Comparison of ENCODE assay signal across 3 cellular contexts in genomic region chr20:58374027-58374850, GRCh38.
TF ChIP-seq lines count a peak whose summit lies in the region.

No MANE protein-coding gene starts in this region.

TF ChIP-seq in SK-N-SH treated with all-trans-retinoic acid at 6 μM for 48 hours, 23 proteins besides CTCF, POLR2A, EP300 and RAD21:
- TF ChIP-seq CREB5 (CRISPR knock-in tag; IDR thresholded peaks at IDR 0.05; ENCODE audit: low read depth) (no peak), ZC3H10 (CRISPR knock-in tag; IDR thresholded peaks at IDR 0.05) (no peak)

TF ChIP-seq in SK-N-SH, 30 proteins besides CTCF, POLR2A, EP300 and RAD21 (continued from another document):
- no peak for TF ChIP-seq FOXJ3 (CRISPR knock-in tag; IDR thresholded peaks at IDR 0.05)
- TF ChIP-seq TEAD4 (IDR thresholded peaks at IDR 0.05; ENCODE audit: borderline replicate concordance, insufficient read depth), result no peak
- TF ChIP-seq MEF2A (IDR thresholded peaks at IDR 0.05; ENCODE audit: borderline replicate concordance, low read depth), result no peak
- TF ChIP-seq USF1 (IDR thresholded peaks at IDR 0.05; ENCODE audit: borderline replicate concordance, low read depth), result no peak
- TF ChIP-seq NRF1 (IDR thresholded peaks at IDR 0.05; ENCODE audit: low read depth, low read length), result no peak
- TF ChIP-seq POLR2AphosphoS5 (IDR thresholded peaks at IDR 0.05; ENCODE audit: low read depth, low read length), result no peak

TF ChIP-seq in HepG2, 621 proteins besides CTCF, POLR2A, EP300 and RAD21 (continued from another document and continues in another):
- TF ChIP-seq GLI4 (CRISPR knock-in tag; IDR thresholded peaks at IDR 0.05; ENCODE audit: borderline replicate concordance) (0 out of 2 replicates have a peak, but pooled peaks have one; percentile 72), THAP11 (CRISPR knock-in tag; IDR thresholded peaks at IDR 0.05) (peak; percentile 52; the same call in 1 of the 2 replicates), FOXK2 (IDR thresholded peaks at IDR 0.05) (peak; percentile 52), ZMAT5 (CRISPR knock-in tag; IDR thresholded peaks at IDR 0.05; ENCODE audit: borderline replicate concordance, low read depth) (no peak), SMAD3 (CRISPR knock-in tag; IDR thresholded peaks at IDR 0.05) (0 out of 2 replicates have a peak, but pooled peaks have one; percentile 56), KLF12 (CRISPR knock-in tag; IDR thresholded peaks at IDR 0.05; ENCODE audit: borderline replicate concordance) (no peak), PRDM15 (CRISPR knock-in tag; IDR thresholded peaks at IDR 0.05) (no peak; the same call in 1 of the 2 replicates), ZBED4 (CRISPR knock-in tag; IDR thresholded peaks at IDR 0.05; ENCODE audit: borderline replicate concordance) (0 out of 2 replicates have a peak, but pooled peaks have one; percentile 12), MIER2 (CRISPR knock-in tag; IDR thresholded peaks at IDR 0.05) (peak; percentile 37; the same call in 1 of the 2 replicates), RXRB (CRISPR knock-in tag; IDR thresholded peaks at IDR 0.05; ENCODE audit: borderline replicate concordance) (peak; percentile 90), ZNF501 (CRISPR knock-in tag; IDR thresholded peaks at IDR 0.05) (peak; percentile 67; the same call in 1 of the 2 replicates), SRSF1 (optimal IDR thresholded peaks at IDR 0.05; ENCODE audit: low read depth, low read length) (no peak), SPEN (CRISPR knock-in tag; IDR thresholded peaks at IDR 0.05; ENCODE audit: low read depth) (no peak), ZNF512 (CRISPR knock-in tag; IDR thresholded peaks at IDR 0.05) (no peak), GATAD2A (CRISPR knock-in tag; IDR thresholded peaks at IDR 0.05) (peak; percentile 78), ZFX (CRISPR knock-in tag; IDR thresholded peaks at IDR 0.05; ENCODE audit: low read depth) (peak; percentile 71), ZNF512B (CRISPR knock-in tag; IDR thresholded peaks at IDR 0.05; ENCODE audit: borderline replicate concordance) (peak; percentile 90; the same call in 1 of the 2 replicates), ZNF7 (CRISPR knock-in tag; IDR thresholded peaks at IDR 0.05) (no peak), ZNF589 (CRISPR knock-in tag; conservative IDR thresholded peaks at IDR 0.05) (0 out of 2 replicates have a peak, but pooled peaks have one; percentile 27), FUBP1 (CRISPR knock-in tag; IDR thresholded peaks at IDR 0.05; ENCODE audit: borderline replicate concordance) (peak; percentile 90; the same call in 1 of the 2 replicates), ATF7 (IDR thresholded peaks at IDR 0.05) (no peak), ATF7 (CRISPR knock-in tag; IDR thresholded peaks at IDR 0.05) (0 out of 2 replicates have a peak, but pooled peaks have one; percentile 51), KIAA2018 (CRISPR knock-in tag; IDR thresholded peaks at IDR 0.05; ENCODE audit: borderline replicate concordance) (no peak)
